1 cellular context compared by ENCODE assay signal in genomic region chr9:13140843-13141592, GRCh38.
TF ChIP-seq lines count a peak whose summit lies in the region.

No MANE protein-coding gene starts in this region.

TF ChIP-seq in IMR-90, 13 proteins besides CTCF, POLR2A, EP300 and RAD21 (continued from another document):
- no peak for TF ChIP-seq ELK1 (IDR thresholded peaks at IDR 0.05; ENCODE audit: borderline replicate concordance, low read depth, low read length)
- TF ChIP-seq RFX5 (IDR thresholded peaks at IDR 0.05; ENCODE audit: low read depth, low read length), result no peak
- TF ChIP-seq BHLHE40 (IDR thresholded peaks at IDR 0.05; ENCODE audit: low read depth, low read length), result no peak
- TF ChIP-seq MAFK (IDR thresholded peaks at IDR 0.05; ENCODE audit: low read depth, low read length), result no peak
- TF ChIP-seq MAZ (IDR thresholded peaks at IDR 0.05; ENCODE audit: borderline replicate concordance, low read depth, low read length), result no peak
- no peak for TF ChIP-seq SMC3 (IDR thresholded peaks at IDR 0.05; ENCODE audit: low read depth, low read length)
- TF ChIP-seq CHD1 (IDR thresholded peaks at IDR 0.05; ENCODE audit: low read depth, low read length), result no peak
- no peak for TF ChIP-seq RCOR1 (IDR thresholded peaks at IDR 0.05; ENCODE audit: insufficient replicate concordance, low read length)
- no peak for TF ChIP-seq CEBPB (IDR thresholded peaks at IDR 0.05; ENCODE audit: low read depth, low read length)
TF ChIP-seq in IMR-90: peak in this region for 0.
